ENCODE assay signal across 8 cellular contexts in the genomic region with DNA sequence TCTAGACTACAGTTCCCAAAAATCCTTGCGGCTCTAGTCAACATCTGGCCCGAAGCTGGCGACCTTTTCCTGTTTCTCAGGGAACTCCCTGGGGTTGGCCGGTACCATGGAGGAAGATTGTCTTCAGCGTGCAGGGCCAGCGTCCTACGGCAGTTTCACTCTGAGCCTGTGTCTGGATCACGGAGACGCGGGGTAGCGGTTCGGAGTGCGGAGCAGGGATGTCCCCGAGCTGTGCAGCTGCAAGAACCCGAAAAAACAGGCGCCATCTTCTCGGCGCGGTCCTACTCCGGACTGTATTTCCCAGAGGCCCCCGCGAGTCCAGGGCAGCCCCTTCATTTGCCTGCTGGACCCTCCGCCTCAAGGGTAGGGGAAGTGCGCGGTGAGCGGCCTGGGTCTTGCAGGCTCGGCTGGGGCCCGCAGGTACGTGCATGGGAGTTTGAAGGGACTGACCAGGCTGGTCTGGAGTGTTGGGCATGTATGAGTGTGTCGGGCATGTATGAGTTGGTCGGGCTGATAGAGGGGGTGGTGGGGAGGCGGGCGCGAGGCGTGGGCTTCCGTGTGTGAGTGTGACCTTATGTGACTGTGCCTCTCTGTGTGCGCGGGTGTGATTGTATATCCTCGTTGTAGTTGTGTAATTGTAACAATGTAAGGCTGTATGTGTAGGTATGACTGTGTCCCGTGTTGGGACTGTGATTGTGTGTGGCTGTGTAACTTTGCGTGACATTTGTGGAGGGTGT. TPM values are rescaled to one million over a fixed set of nuclear protein-coding genes. Genes with fewer than 3 reads are reported as not detected.
DNase-seq lines count a peak whose midpoint lies in the region; ATAC-seq lines count a peak whose summit lies in the region.

A gene (plus strand): TSS at position 360 of the 737 bp plus-strand sequence. CDS start 12,240 bp downstream, outside the sequence.

- peak within 1 kb of the TSS; percentile 95 for H3K4me3 ChIP-seq in CD4-positive, CD25-positive, alpha-beta regulatory T cell (ENCODE audit: low read depth, low read length)

- H3K36me3 Mint-ChIP-seq in CD4-positive, CD25-positive, alpha-beta regulatory T cell, result peaks cover 32% of the 10 kb centered on the region
- H3K36me3 Mint-ChIP-seq in activated CD8-positive, alpha-beta T cell treated with anti-CD3 and anti-CD28 coated beads, Interleukin-2, amount 10 ng/mL, durations not matched to agents 7 days and 5 days (ENCODE audit: low read depth), result peaks cover 54% of the 10 kb centered on the region

- POLR2A ChIA-PET in activated CD8-positive, alpha-beta T cell treated with anti-CD3 and anti-CD28 coated beads, Interleukin-2, amount 10 ng/mL, durations not matched to agents 7 days and 5 days (lab: Charles Lee), result interaction anchor here (1.0 to 1.7 kb wide), 7 partner anchors 9 to 1003 kb away, joined by 3 to 13 read pairs (median 6); a partner anchor contains a TSS

- H3K4me1 ChIP-seq in CD4-positive, CD25-positive, alpha-beta regulatory T cell (ENCODE audit: control insufficient read depth, insufficient read depth, low read length, poor library complexity, severe bottlenecking), result peaks cover 15% of the 10 kb centered on the region

- H3K27ac Mint-ChIP-seq in CD4-positive, CD25-positive, alpha-beta regulatory T cell, result peak within 1 kb of the TSS; percentile 93 to 98 (median 97)
- H3K27ac Mint-ChIP-seq in activated CD8-positive, alpha-beta T cell treated with anti-CD3 and anti-CD28 coated beads, Interleukin-2, amount 10 ng/mL, durations not matched to agents 7 days and 5 days, result peak within 1 kb of the TSS; percentile 95

- H3K36me3 ChIP-seq in CD4-positive, CD25-positive, alpha-beta regulatory T cell (ENCODE audit: control insufficient read depth, insufficient read depth, low read length), result peaks cover 35% of the 10 kb centered on the region

- ATAC-seq in CD4-positive, CD25-positive, alpha-beta regulatory T cell (ENCODE audit: low read depth in 2 of 2), result peak; percentile 87 to 88
- ATAC-seq in GM19452 (IDR thresholded peaks at IDR 0.05; ENCODE audit: unreplicated experiment) (peak; percentile 95), HG03575 (IDR thresholded peaks at IDR 0.05; ENCODE audit: extremely low read depth, insufficient number of reproducible peaks, low FRiP score, unreplicated experiment) (peak; percentile 25)
- ATAC-seq in activated CD8-positive, alpha-beta T cell treated with anti-CD3 and anti-CD28 coated beads, Interleukin-2, amount 10 ng/mL, durations not matched to agents 7 days and 5 days, result peak; percentile 92

- peaks cover 17 to 39% (median 24%) of the 10 kb centered on the region in 4 donors for H3K4me1 Mint-ChIP-seq in CD4-positive, CD25-positive, alpha-beta regulatory T cell
- peaks cover 24% of the 10 kb centered on the region for H3K4me1 Mint-ChIP-seq in activated CD8-positive, alpha-beta T cell treated with anti-CD3 and anti-CD28 coated beads, Interleukin-2, amount 10 ng/mL, durations not matched to agents 7 days and 5 days (ENCODE audit: low read depth)

- H3K27me3 Mint-ChIP-seq in CD4-positive, CD25-positive, alpha-beta regulatory T cell, result no peaks in the 10 kb centered on the region
- no peaks in the 10 kb centered on the region for H3K27me3 Mint-ChIP-seq in activated CD8-positive, alpha-beta T cell treated with anti-CD3 and anti-CD28 coated beads, Interleukin-2, amount 10 ng/mL, durations not matched to agents 7 days and 5 days (ENCODE audit: low read depth)

- peaks cover 20 to 25% of the 10 kb centered on the region in 2 experiments for H3K9me3 ChIP-seq in CD4-positive, CD25-positive, alpha-beta regulatory T cell (ENCODE audit: control insufficient read depth in 2 of 2, low read length in 2 of 2)

- H3K27ac ChIP-seq in CD4-positive, CD25-positive, alpha-beta regulatory T cell (ENCODE audit: insufficient read depth, low read length, poor library complexity, severe bottlenecking), result peak within 1 kb of the TSS; percentile 82

- DNase-seq in CD4-positive, CD25-positive, alpha-beta regulatory T cell, result peak; percentile 67 to 95 (median 84)
- DNase-seq in NCI-H82 (lab: John Stamatoyannopoulos, UW), result peak; percentile 95
- DNase-seq in activated CD8-positive, alpha-beta T cell treated with anti-CD3 and anti-CD28 coated beads, Interleukin-2, amount 10 ng/mL, durations not matched to agents 7 days and 5 days, result peak; percentile 90
- DNase-seq in effector CD8-positive, alpha-beta T cell (lab: John Stamatoyannopoulos, UW), result peak; percentile 61
- DNase-seq in medulla oblongata (ENCODE audit: extremely low spot score), result peak; percentile 97
- DNase-seq in stimulated activated CD4-positive, alpha-beta T cell treated with anti-CD3 and anti-CD28 coated beads, TNF-alpha, amount 100 ng/mL, for 48 hours (ENCODE audit: low read depth in 3 of 3), result peak; percentile 76 to 80 (median 77)

- CTCF ChIA-PET in activated CD8-positive, alpha-beta T cell treated with anti-CD3 and anti-CD28 coated beads, Interleukin-2, amount 10 ng/mL, durations not matched to agents 7 days and 5 days (lab: Charles Lee), result interaction anchor here (0.9 to 1.2 kb wide), 3 partner anchors 49 to 1090 kb away, joined by 3 to 4 read pairs (median 3); a partner anchor contains a TSS

- peak within 1 kb of the TSS; percentile 91 to 96 (median 94) for H3K4me3 Mint-ChIP-seq in CD4-positive, CD25-positive, alpha-beta regulatory T cell
- peak within 1 kb of the TSS; percentile 91 for H3K4me3 Mint-ChIP-seq in activated CD8-positive, alpha-beta T cell treated with anti-CD3 and anti-CD28 coated beads, Interleukin-2, amount 10 ng/mL, durations not matched to agents 7 days and 5 days

- no peaks in the 10 kb centered on the region for H3K27me3 ChIP-seq in CD4-positive, CD25-positive, alpha-beta regulatory T cell (ENCODE audit: control insufficient read depth, insufficient read depth, low read length)

- H3K9me3 Mint-ChIP-seq in CD4-positive, CD25-positive, alpha-beta regulatory T cell, result peaks cover 1 to 29% (median 9%) of the 10 kb centered on the region in 7 donors
- peaks cover 25% of the 10 kb centered on the region for H3K9me3 Mint-ChIP-seq in activated CD8-positive, alpha-beta T cell treated with anti-CD3 and anti-CD28 coated beads, Interleukin-2, amount 10 ng/mL, durations not matched to agents 7 days and 5 days (ENCODE audit: insufficient read depth)

RNA-seq across cellular contexts. Expression of the gene that starts here (rescaled TPM):
- total RNA-seq in CD4-positive, CD25-positive, alpha-beta regulatory T cell, result 14.8 TPM
- polyA plus RNA-seq in CD4-positive, CD25-positive, alpha-beta regulatory T cell, result 10 to 100 TPM in 2 of 4 donors, 1 to 10 TPM in 2; 8.3 to 16.9 (median 11.0) TPM
- total RNA-seq in activated CD8-positive, alpha-beta T cell treated with anti-CD3 and anti-CD28 coated beads, Interleukin-2, amount 10 ng/mL, durations not matched to agents 7 days and 5 days, result 10 to 100 TPM; 10.5 to 11.2 TPM

Comparison
In these comparisons a context has a peak if more than half of its experiments do, and no peak if none do; other contexts are left out.
1. Peak in every context shown above with its lines: DNase-seq, ATAC-seq, H3K4me3 ChIP-seq and H3K27ac ChIP-seq.
2. ATAC-seq: peak in every context shown above with its lines; median percentile 95 in GM19452; 92 in activated CD8-positive, alpha-beta T cell treated with anti-CD3 and anti-CD28 coated beads, Interleukin-2, amount 10 ng/mL, durations not matched to agents 7 days and 5 days; 88 in CD4-positive, CD25-positive, alpha-beta regulatory T cell; 25 in HG03575.